Comparison of ENCODE assay signal across 9 cellular contexts in genomic region chr15:80242132-80242769, GRCh38. TPM values are rescaled to one million over a fixed set of nuclear protein-coding genes. Genes with fewer than 3 reads are reported as not detected.
DNase-seq lines count a peak whose midpoint lies in the region; ATAC-seq and TF ChIP-seq lines count a peak whose summit lies in the region.
"Had no signal": no experiment of that assay in that cellular context is flagged by ENCODE, and none has a peak within 500 bp of the region (broad histone marks: within the 10 kb centered on the region; RNA-seq: fewer than 3 reads in every experiment).

No MANE protein-coding gene starts in this region.

- H3K36me3 Mint-ChIP-seq in H9 (ENCODE audit: insufficient read depth in 1 of 3, low read depth in 3 of 3): no peaks in the 10 kb centered on the region

- H3K23me2 ChIP-seq in H9 (ENCODE audit: insufficient read length, low read depth, low read length, poor library complexity, severe bottlenecking): no peaks in the 10 kb centered on the region

- no peaks in the 10 kb centered on the region for H3K9me3 ChIP-seq in H9 (ENCODE audit: control insufficient read depth, low read depth, low read length)
- H3K9me3 ChIP-seq in transverse colon: no peaks in the 10 kb centered on the region

- H2BK20ac ChIP-seq in H9 (ENCODE audit: low read depth, low read length, poor library complexity, severe bottlenecking): no peak overlapping the region

- no peak overlapping the region for H3K27ac Mint-ChIP-seq in H9

- no peak for TF ChIP-seq EP300 in transverse colon (IDR thresholded peaks at IDR 0.05; ENCODE audit: low read depth)

- H3K27ac ChIP-seq in C4-2B (no peak overlapping the region), H9 (ENCODE audit: insufficient read length, low read depth, low read length) (no peak overlapping the region), transverse colon (no peak overlapping the region)

- H2BK5ac ChIP-seq in H9 (ENCODE audit: insufficient read length, low read length): no peak overlapping the region

- H3K4me3 Mint-ChIP-seq in H9: no peak overlapping the region

- H3K36me3 ChIP-seq in transverse colon: no peaks in the 10 kb centered on the region

- H3K79me1 ChIP-seq in H9 (ENCODE audit: insufficient read depth, low read depth, low read length, poor library complexity, severe bottlenecking): no peaks in the 10 kb centered on the region

- H4K5ac ChIP-seq in H9 (ENCODE audit: insufficient read length, low read depth, low read length): no peak overlapping the region

- no peak overlapping the region for H2BK12ac ChIP-seq in H9 (ENCODE audit: insufficient read length, low read depth, low read length)

- H4K8ac ChIP-seq in H9 (replicated peaks; ENCODE audit: insufficient read length, low read depth, low read length): no peak overlapping the region

- no peak overlapping the region for H2BK120ac ChIP-seq in H9 (ENCODE audit: low read depth, low read length, poor library complexity, severe bottlenecking)

- H3K27me3 ChIP-seq in H9 (ENCODE audit: insufficient read depth, low read length): no peaks in the 10 kb centered on the region
- H3K27me3 ChIP-seq in transverse colon: peaks cover 16% of the 10 kb centered on the region

- no peak overlapping the region for H3K4me2 ChIP-seq in H9 (ENCODE audit: insufficient read depth, insufficient read length, low read length)

- peaks cover 23% of the 10 kb centered on the region for H3K27me3 Mint-ChIP-seq in H9 (ENCODE audit: low read depth)

- H3K4me1 Mint-ChIP-seq in H9: peaks cover 15 to 16% of the 10 kb centered on the region in 2 experiments

- H3T11ph ChIP-seq in H9 (ENCODE audit: low read length): no peak overlapping the region

- in situ Hi-C loops in SK-MEL-5 (cut with HindIII; ENCODE audit: low pct_unique_long_range_greater_than_20kb, low sequenced_read_pairs): no loop called here
- in situ Hi-C loops in transverse colon (cut with MboI; ENCODE audit: low pct_ligation_motif_present in 1 of 4, low pct_unique_long_range_greater_than_20kb in 1 of 4, low sequenced_read_pairs in 3 of 4): no loop called here

- H3K56ac ChIP-seq in H9 (ENCODE audit: insufficient read length, low read depth, low read length): no peak overlapping the region

- H3K79me2 ChIP-seq in H9 (ENCODE audit: insufficient read depth, low read length): no peaks in the 10 kb centered on the region

- peak; percentile 85 for TF ChIP-seq CTCF in C4-2B (conservative IDR thresholded peaks at IDR 0.05)
- TF ChIP-seq CTCF in H9 (conservative IDR thresholded peaks at IDR 0.05): peak; percentile 90
- TF ChIP-seq CTCF in fibroblast of villous mesenchyme (IDR thresholded peaks at IDR 0.05; ENCODE audit: insufficient read depth, low read depth, low read length): peak; percentile 77
- TF ChIP-seq CTCF in transverse colon (IDR thresholded peaks at IDR 0.05): peak in 3 of 5 experiments; percentile 25 to 49 (median 34)

- WGBS in H9 (ENCODE audit: extremely low coverage, insufficient read length, low lambda C conversion rate): no CpG with 5 or more reads among the region's 11 CpGs
- WGBS in transverse colon (ENCODE audit: low coverage in 1 of 2), 2 donors: 40 to 52% methylated on average over 4 to 11 of the region's 11 CpGs

- ATAC-seq in HG03565 (IDR thresholded peaks at IDR 0.05; ENCODE audit: unreplicated experiment) (no peak), GM18909 (IDR thresholded peaks at IDR 0.05; ENCODE audit: poor library complexity, unreplicated experiment) (no peak)

- H3K23ac ChIP-seq in H9 (ENCODE audit: insufficient read length, low read depth, low read length): no peak overlapping the region

- no peak overlapping the region for H4K91ac ChIP-seq in H9 (ENCODE audit: insufficient read length, low read depth, low read length)

- H2AFZ ChIP-seq in H9 (ENCODE audit: low read length): no peak overlapping the region

- DNase-seq in H9: peak; percentile 84
- peak; percentile 81 for DNase-seq in SK-MEL-5 (ENCODE audit: low read depth, low spot score)
- peak; percentile 46 for DNase-seq in fibroblast of villous mesenchyme (ENCODE audit: low read depth)
- peak; percentile 12 for DNase-seq in transverse colon
- no peak for DNase-seq in NK-92 treated with Interleukin-12 subunit alpha and Interleukin-12 subunit beta, amount 100 ng/mL, for 24 hours (lab: John Stamatoyannopoulos, UW)

- H3K4me1 ChIP-seq in H9 (ENCODE audit: insufficient read depth, low read length): no peaks in the 10 kb centered on the region
- no peaks in the 10 kb centered on the region for H3K4me1 ChIP-seq in transverse colon

- TF ChIP-seq POLR2A in transverse colon (IDR thresholded peaks at IDR 0.05): no peak

- H3K9me3 Mint-ChIP-seq in H9: no peaks in the 10 kb centered on the region

- H2BK15ac ChIP-seq in H9 (ENCODE audit: low read depth, low read length): no peak overlapping the region

- H2AK5ac ChIP-seq in H9 (ENCODE audit: insufficient read length, low read length): no peak overlapping the region

- H3K9ac ChIP-seq in H9 (ENCODE audit: extremely low read depth, insufficient read length, low read length): no peak overlapping the region

- no peak overlapping the region for H3K18ac ChIP-seq in H9 (ENCODE audit: insufficient read length, low read depth, low read length)

- H4K20me1 ChIP-seq in H9 (ENCODE audit: control insufficient read depth, insufficient read depth, insufficient read length): no peaks in the 10 kb centered on the region

- intact Hi-C loops in transverse colon (cut with DNase I; ENCODE audit: low total_unique reads): no loop called here

- H3K14ac ChIP-seq in H9 (ENCODE audit: insufficient read depth, low read length): no peak overlapping the region

- H3K4me3 ChIP-seq in fibroblast of villous mesenchyme (ENCODE audit: low read depth, low read length) (no peak overlapping the region), transverse colon (no peak overlapping the region)

- H3K4ac ChIP-seq in H9 (ENCODE audit: low read depth, low read length): no peak overlapping the region

RNA-seq across cellular contexts. Expression of gene CTXND1, which starts 9.8 kb away (rescaled TPM):
- total RNA-seq in H9 (2021) (not detected in 2 replicates), fibroblast of villous mesenchyme (not detected in 2 replicates), transverse colon (under 1 TPM in 2 of 4 donors, not detected in 2; 0.14 to 0.64 TPM)
- 1.9 and 2.5 TPM in 2 replicates for total RNA-seq in SK-MEL-5 (2014; rRNA removed; shearing (Covaris generic))
- polyA plus RNA-seq in SK-MEL-5 (2015; cell fraction: cytosol; rRNA removed): 2.4 and 3.0 TPM in 2 replicates
- polyA plus RNA-seq in SK-MEL-5 (2015; cell fraction: nucleus; rRNA removed): 0.41 and 0.91 TPM in 2 replicates
- total RNA-seq: subcutaneous adipose tissue had no signal

Comparison
In these comparisons a context has a peak if more than half of its experiments do, and no peak if none do; other contexts are left out.
1. CTCF ChIP-seq: peak in every context shown above with its lines; median percentile 90 in H9; 85 in C4-2B; 77 in fibroblast of villous mesenchyme; 34 in transverse colon.